8 cellular contexts compared by ENCODE assay signal in the genomic region with DNA sequence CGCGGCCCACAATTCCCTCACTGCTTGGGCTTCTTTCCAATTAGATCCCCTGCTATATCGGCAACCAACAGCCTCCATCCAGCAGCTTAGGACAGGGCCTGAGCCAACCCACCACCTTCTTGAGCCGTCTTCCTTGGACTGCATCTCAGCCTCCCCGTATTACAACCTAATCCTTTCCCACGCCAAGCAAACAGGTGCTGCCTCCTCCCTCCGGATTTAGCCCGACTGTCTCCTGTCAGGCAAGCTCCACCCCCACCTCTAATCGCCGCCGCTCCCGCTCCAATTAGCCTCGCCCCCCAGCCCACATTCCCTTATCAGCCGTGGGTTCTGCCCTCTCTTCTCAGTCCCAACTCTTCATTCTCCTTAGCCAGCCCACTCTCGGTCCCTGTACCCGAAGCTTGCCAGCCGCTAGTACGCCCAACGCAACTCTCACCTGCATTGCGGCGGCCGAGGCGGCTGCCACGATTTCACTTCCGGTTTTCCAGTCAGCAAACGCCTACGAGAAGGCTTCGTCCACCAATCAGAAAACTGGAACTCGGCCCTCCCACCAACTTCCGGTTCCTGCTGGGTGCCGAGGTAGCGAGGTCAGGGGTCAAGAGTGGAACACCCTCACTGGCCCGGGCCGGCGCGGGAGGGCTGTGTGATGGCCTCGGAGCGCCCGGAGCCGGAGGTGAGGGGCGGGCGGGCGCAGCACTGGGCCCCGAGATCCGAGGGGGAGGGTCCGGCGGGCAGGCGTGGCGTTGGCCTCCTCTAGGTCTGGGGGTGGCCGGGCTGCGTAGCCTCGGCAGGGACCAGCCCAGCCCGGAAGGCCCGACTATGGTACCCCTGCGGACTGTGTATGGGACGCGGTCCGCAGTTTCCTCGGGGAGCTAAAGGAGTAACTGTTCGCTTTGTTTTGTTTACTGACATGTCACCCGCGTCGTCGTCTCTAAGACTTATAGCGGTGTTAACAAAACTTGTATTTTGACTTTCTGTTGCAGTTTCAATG. TPM values are rescaled to one million over a fixed set of nuclear protein-coding genes. Genes with fewer than 3 reads are reported as not detected.
A peak's percentile ranks its signal among the peaks of the same experiment; 100 is the strongest.
DNase-seq lines count a peak whose midpoint lies in the region; ATAC-seq, FAIRE-seq and TF ChIP-seq lines count a peak whose summit lies in the region.

A gene with protein sequence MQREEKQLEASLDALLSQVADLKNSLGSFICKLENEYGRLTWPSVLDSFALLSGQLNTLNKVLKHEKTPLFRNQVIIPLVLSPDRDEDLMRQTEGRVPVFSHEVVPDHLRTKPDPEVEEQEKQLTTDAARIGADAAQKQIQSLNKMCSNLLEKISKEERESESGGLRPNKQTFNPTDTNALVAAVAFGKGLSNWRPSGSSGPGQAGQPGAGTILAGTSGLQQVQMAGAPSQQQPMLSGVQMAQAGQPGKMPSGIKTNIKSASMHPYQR (minus strand): TSS at position 475 of the 988 bp plus-strand sequence. CDS start 36 bp downstream, at position 439.
Gene SZT2, plus strand, starts transcription at position 574 of the 988 bp plus-strand sequence. Its CDS starts 70 bp downstream, at position 644.

- H3K27ac ChIP-seq in ascending aorta (peak within 1 kb of the TSS; percentile 86 to 90), right cardiac atrium (ENCODE audit: low read length) (peak within 1 kb of the TSS; percentile 76)

- under 1% methylated on average over 65 of the region's 65 CpGs for WGBS in right cardiac atrium

- peak within 1 kb of the TSS; percentile 99 for H3K4me3 Mint-ChIP-seq in T-helper 2 cell treated with Interferon-gamma antibody and Interleukin-4, amounts not matched to agents 5 μg/mL and 100 μg/mL, for 36 hours

- peak within 1 kb of the TSS; percentile 79 to 92 for H3K4me3 ChIP-seq in ascending aorta
- H3K4me3 ChIP-seq in right cardiac atrium (ENCODE audit: low read length) = peak within 1 kb of the TSS; percentile 84

- ATAC-seq in GM18502 (IDR thresholded peaks at IDR 0.05; ENCODE audit: poor library complexity, unreplicated experiment) (peak; percentile 93), HG02970 (IDR thresholded peaks at IDR 0.05; ENCODE audit: low FRiP score, unreplicated experiment) (peak; percentile 86), right cardiac atrium (peak; percentile 98)

- no peaks in the 10 kb centered on the region for H3K27me3 Mint-ChIP-seq in T-helper 2 cell treated with Interferon-gamma antibody and Interleukin-4, amounts not matched to agents 5 μg/mL and 100 μg/mL, for 36 hours (ENCODE audit: low read depth)

- H3K27ac Mint-ChIP-seq in T-helper 2 cell treated with Interferon-gamma antibody and Interleukin-4, amounts not matched to agents 5 μg/mL and 100 μg/mL, for 36 hours = peak within 1 kb of the TSS; percentile 92

- intact Hi-C loops in ascending aorta (cut with DNase I) = loop anchor here (1.0 to 2.0 kb wide), 3 partner anchors 21 to 41 kb away; partner anchors contain the start of genes CDC20 and ELOVL1
- intact Hi-C loops in right cardiac atrium (cut with DNase I) = loop anchor here in 3 of 4 donors (10.0 kb wide), 1 partner anchor 155 kb away; no protein-coding TSS in a partner anchor

- H3K4me1 ChIP-seq in ascending aorta (peaks cover 18 to 25% of the 10 kb centered on the region in 2 donors), right cardiac atrium (ENCODE audit: control insufficient read depth, insufficient read depth, low read length) (peaks cover 10% of the 10 kb centered on the region)

- no peaks in the 10 kb centered on the region for H3K9me3 Mint-ChIP-seq in T-helper 2 cell treated with Interferon-gamma antibody and Interleukin-4, amounts not matched to agents 5 μg/mL and 100 μg/mL, for 36 hours

- DNase-seq in NCI-H2029 (lab: John Stamatoyannopoulos, UW) (peak; percentile 98), ascending aorta (ENCODE audit: low spot score in 2 of 2) (peak; percentile 93 to 99), right cardiac atrium (peak; percentile 95 to 98 (median 97)), pulmonary artery endothelial cell (ENCODE audit: low read depth, low spot score) (peak; percentile 81), urothelium cell line (ENCODE audit: low spot score) (peak; percentile 98)
- DNase-seq in T-helper 2 cell treated with Interferon-gamma antibody and Interleukin-4, amounts not matched to agents 5 μg/mL and 100 μg/mL, for 36 hours (ENCODE audit: low spot score) = peak; percentile 94

- H3K36me3 Mint-ChIP-seq in T-helper 2 cell treated with Interferon-gamma antibody and Interleukin-4, amounts not matched to agents 5 μg/mL and 100 μg/mL, for 36 hours (ENCODE audit: low read depth) = peaks cover 32% of the 10 kb centered on the region

- no peaks in the 10 kb centered on the region for H3K9me3 ChIP-seq in ascending aorta
- H3K9me3 ChIP-seq in right cardiac atrium (ENCODE audit: control insufficient read depth, low read length) = no peaks in the 10 kb centered on the region

- H3K36me3 ChIP-seq in ascending aorta = peaks cover 29 to 33% of the 10 kb centered on the region in 2 donors

- H3K27me3 ChIP-seq in ascending aorta (no peaks in the 10 kb centered on the region), right cardiac atrium (ENCODE audit: control insufficient read depth, insufficient read depth) (no peaks in the 10 kb centered on the region)

- TF ChIP-seq CTCF in ascending aorta (IDR thresholded peaks at IDR 0.05) = no peak

- H3K4me1 Mint-ChIP-seq in T-helper 2 cell treated with Interferon-gamma antibody and Interleukin-4, amounts not matched to agents 5 μg/mL and 100 μg/mL, for 36 hours (ENCODE audit: low read depth) = peaks cover 26% of the 10 kb centered on the region

- FAIRE-seq in urothelium cell line (lab: Jason Lieb, UNC) = peak; percentile 40

RNA-seq across cellular contexts. Expression of the first gene that starts in this region (rescaled TPM):
- total RNA-seq in ascending aorta (15.3 TPM), right cardiac atrium (10 to 100 TPM; 16.8 to 22.1 (median 18.9) TPM), pulmonary artery endothelial cell (44.1 and 60.8 TPM in 2 replicates)
- 16.0 TPM for polyA plus RNA-seq in right cardiac atrium

RNA-seq across cellular contexts. Expression of gene SZT2, which starts in this region (rescaled TPM):
- total RNA-seq in ascending aorta = 35.9 TPM
- 10 to 100 TPM; 31.2 to 36.4 (median 33.4) TPM for total RNA-seq in right cardiac atrium
- polyA plus RNA-seq in right cardiac atrium = 20.8 TPM
- 15.1 and 22.0 TPM in 2 replicates for total RNA-seq in pulmonary artery endothelial cell

Comparison
In these comparisons a context has a peak if more than half of its experiments do, and no peak if none do; other contexts are left out.
1. Peak in every context shown above with its lines: DNase-seq, ATAC-seq, H3K4me3 ChIP-seq and H3K27ac ChIP-seq.